Comparison of ENCODE assay signal across 17 cellular contexts in the genomic region with DNA sequence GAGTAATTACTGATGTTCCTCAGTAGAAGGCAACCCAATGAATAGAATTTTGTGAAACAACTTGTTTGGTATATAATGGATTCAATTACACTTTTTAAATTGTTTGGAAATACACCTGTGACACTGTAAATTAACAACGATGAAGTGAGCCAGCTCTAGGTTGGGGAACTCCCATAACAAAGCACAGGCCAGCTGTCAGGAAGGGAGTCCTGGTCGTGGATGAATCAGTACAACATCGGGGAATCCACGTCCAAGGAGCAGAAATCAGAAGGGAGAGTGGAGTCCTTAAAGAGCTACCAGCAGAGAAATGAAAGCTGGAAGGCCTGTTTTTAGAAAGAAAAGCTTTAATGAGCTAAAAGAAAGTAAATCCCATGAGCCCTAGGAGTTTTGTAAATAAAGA.
"Had no signal": no experiment of that assay in that cellular context is flagged by ENCODE, and none has a peak within 500 bp of the region (broad histone marks: within the 10 kb centered on the region; RNA-seq: fewer than 3 reads in every experiment).

No MANE protein-coding gene starts in this region.

- H3K4me3 ChIP-seq: esophagus muscularis mucosa, hepatocyte, mucosa of descending colon had no signal

- H3K9me3 ChIP-seq: esophagus muscularis mucosa, mucosa of descending colon had no signal

- H3K27ac ChIP-seq: esophagus muscularis mucosa, hepatocyte had no signal

- H3K79me2 ChIP-seq: hepatocyte had no signal

- H3K27me3 ChIP-seq: esophagus muscularis mucosa, hepatocyte had no signal

- H2AFZ ChIP-seq: hepatocyte had no signal

- H3K4me2 ChIP-seq: hepatocyte had no signal

- H3K4me1 ChIP-seq: esophagus muscularis mucosa had no signal

- H3K36me3 ChIP-seq: esophagus muscularis mucosa had no signal

- DNase-seq: activated CD4-positive, alpha-beta T cell treated with anti-CD3 and anti-CD28 coated beads, Interleukin-2, amount 50 U/mL, for 4 hours; activated CD4-positive, CD25-positive, alpha-beta regulatory T cell treated with anti-CD3 and anti-CD28 coated beads, Interleukin-2, amount 50 U/mL, for 72 hours; activated naive CD4-positive, alpha-beta T cell treated with anti-CD3 and anti-CD28 coated beads for 36 hours; activated naive CD8-positive, alpha-beta T cell treated with anti-CD3 and anti-CD28 coated beads, Interleukin-2, amount 50 U/mL, for 24 hours; caudate nucleus; islet precursor cell; mammary epithelial cell; mucosa of descending colon; naive thymus-derived CD8-positive, alpha-beta T cell; stimulated activated CD4-positive, alpha-beta T cell treated with anti-CD3 and anti-CD28 coated beads, Interleukin-15, amount 100 ng/mL, for 24 hours; stimulated activated CD4-positive, alpha-beta T cell treated with anti-CD3 and anti-CD28 coated beads, Interleukin-4, amount 100 ng/mL, for 4 hours; stimulated activated CD8-positive, alpha-beta memory T cell treated with anti-CD3 and anti-CD28 coated beads, Interleukin-4, amount 100 ng/mL, for 48 hours; stimulated activated naive CD4-positive, alpha-beta T cell treated with Interleukin-2 at 50 U/mL for 16 hours; T1000; trophoblast cell had no signal
